ENCODE assay signal across 9 cellular contexts in genomic region chr4:83599183-83599582, GRCh38.
DNase-seq lines count a peak whose midpoint lies in the region; ATAC-seq, FAIRE-seq and TF ChIP-seq lines count a peak whose summit lies in the region.
"Had no signal": no experiment of that assay in that cellular context is flagged by ENCODE, and none has a peak within 500 bp of the region (broad histone marks: within the 10 kb centered on the region; RNA-seq: fewer than 3 reads in every experiment).

No MANE protein-coding gene starts in this region.

- H3K9me3 ChIP-seq in breast epithelium: no peaks in the 10 kb centered on the region
- no peaks in the 10 kb centered on the region for H3K9me3 ChIP-seq in astrocyte (ENCODE audit: insufficient read depth, low read depth, low read length)
- H3K9me3 ChIP-seq in upper lobe of left lung: no peaks in the 10 kb centered on the region
- H3K9me3 ChIP-seq in neural progenitor cell (ENCODE audit: low read depth): no peaks in the 10 kb centered on the region

- H2AFZ ChIP-seq in astrocyte (ENCODE audit: low read depth, low read length): no peak overlapping the region
- no peak overlapping the region for H2AFZ ChIP-seq in neural progenitor cell (replicated peaks)

- TF ChIP-seq CTCF in MCF 10A (IDR thresholded peaks at IDR 0.05; ENCODE audit: unreplicated experiment): no peak
- no peak for TF ChIP-seq CTCF in breast epithelium (IDR thresholded peaks at IDR 0.05)
- TF ChIP-seq CTCF in astrocyte (IDR thresholded peaks at IDR 0.05; ENCODE audit: insufficient read depth, low read depth, low read length): no peak
- TF ChIP-seq CTCF in upper lobe of left lung (IDR thresholded peaks at IDR 0.05): no peak
- no peak for TF ChIP-seq CTCF in neural progenitor cell (IDR thresholded peaks at IDR 0.05)

- CTCF ChIA-PET in MCF 10A (lab: Yijun Ruan, JAX): interaction anchor here (0.7 to 1.1 kb wide), 5 partner anchors 27 to 252 kb away, joined by 3 to 5 read pairs (median 3); no protein-coding TSS in a partner anchor

- H3K4me1 ChIP-seq in breast epithelium (no peaks in the 10 kb centered on the region), astrocyte (ENCODE audit: insufficient read depth, low read length) (no peaks in the 10 kb centered on the region), upper lobe of left lung (no peaks in the 10 kb centered on the region), neural progenitor cell (no peaks in the 10 kb centered on the region)

- H4K20me1 ChIP-seq in astrocyte (ENCODE audit: insufficient read depth, low read length): no peaks in the 10 kb centered on the region
- H4K20me1 ChIP-seq in neural progenitor cell (ENCODE audit: low read depth): no peaks in the 10 kb centered on the region

- 63 to 93% methylated on average over 1 of the region's 1 CpG for WGBS in upper lobe of left lung, 2 donors

- H3K36me3 Mint-ChIP-seq in MCF 10A (ENCODE audit: insufficient read depth, unreplicated experiment) (no peaks in the 10 kb centered on the region), astrocyte (ENCODE audit: low read depth, unreplicated experiment) (no peaks in the 10 kb centered on the region), neural progenitor cell (no peaks in the 10 kb centered on the region)

- intact Hi-C loops in MCF 10A (cut with micrococcal nuclease) (no loop called here), breast epithelium (cut with DNase I; ENCODE audit: low total_unique reads) (no loop called here)

- H3K27ac Mint-ChIP-seq in MCF 10A (ENCODE audit: low read depth, unreplicated experiment) (no peak overlapping the region), astrocyte (ENCODE audit: unreplicated experiment) (no peak overlapping the region), neural progenitor cell (no peak overlapping the region)
- H3K27ac Mint-ChIP-seq: CD4-positive, alpha-beta memory T cell had no signal

- no peaks in the 10 kb centered on the region for H3K9me3 Mint-ChIP-seq in MCF 10A (ENCODE audit: unreplicated experiment)
- H3K9me3 Mint-ChIP-seq in astrocyte (ENCODE audit: unreplicated experiment): no peaks in the 10 kb centered on the region
- H3K9me3 Mint-ChIP-seq in neural progenitor cell: no peaks in the 10 kb centered on the region
- H3K9me3 Mint-ChIP-seq: CD4-positive, alpha-beta memory T cell had no signal

- no peak overlapping the region for H3K4me3 ChIP-seq in breast epithelium
- H3K4me3 ChIP-seq in astrocyte (ENCODE audit: insufficient read depth, low read depth, low read length): no peak overlapping the region
- H3K4me3 ChIP-seq in upper lobe of left lung: no peak overlapping the region
- no peak overlapping the region for H3K4me3 ChIP-seq in neural progenitor cell

- no peak overlapping the region for H3K9ac ChIP-seq in astrocyte (ENCODE audit: low read length)
- H3K9ac ChIP-seq in neural progenitor cell: no peak overlapping the region

- TF ChIP-seq EP300 in upper lobe of left lung (IDR thresholded peaks at IDR 0.05): no peak

- H3K27ac ChIP-seq in breast epithelium (no peak overlapping the region), astrocyte (ENCODE audit: low read depth, low read length) (no peak overlapping the region), upper lobe of left lung (no peak overlapping the region), neural progenitor cell (no peak overlapping the region)

- POLR2A ChIA-PET in MCF 10A (lab: Yijun Ruan, JAX): interaction anchor here (1.3 kb wide), 1 partner anchor 19 kb away, joined by 3 read pairs; no protein-coding TSS in a partner anchor

- DNase-seq in MCF 10A (ENCODE audit: unreplicated experiment) (peak; percentile 46), breast epithelium (ENCODE audit: low spot score in 2 of 2) (no peak), HS-5 (ENCODE audit: low read depth) (peak; percentile 14), astrocyte (ENCODE audit: low read depth) (peak; percentile 39), upper lobe of left lung (no peak), neural progenitor cell (ENCODE audit: low spot score) (no peak), frontal cortex (ENCODE audit: low spot score in 2 of 2) (no peak)

- H3K79me2 ChIP-seq in astrocyte (ENCODE audit: insufficient read depth, low read length) (no peaks in the 10 kb centered on the region), neural progenitor cell (ENCODE audit: low read depth) (no peaks in the 10 kb centered on the region)

- ATAC-seq in upper lobe of left lung (ENCODE audit: low FRiP score in 2 of 2) (peak; percentile 53 to 57), GM21528 (IDR thresholded peaks at IDR 0.05; ENCODE audit: low FRiP score, unreplicated experiment) (no peak)

- TF ChIP-seq POLR2A in breast epithelium (IDR thresholded peaks at IDR 0.05) (no peak), upper lobe of left lung (IDR thresholded peaks at IDR 0.05) (no peak)

- H3K4me1 Mint-ChIP-seq in MCF 10A (ENCODE audit: insufficient read depth, unreplicated experiment): no peaks in the 10 kb centered on the region
- H3K4me1 Mint-ChIP-seq in astrocyte (ENCODE audit: low read depth, unreplicated experiment): no peaks in the 10 kb centered on the region
- peaks cover 3% of the 10 kb centered on the region for H3K4me1 Mint-ChIP-seq in neural progenitor cell
- H3K4me1 Mint-ChIP-seq: CD4-positive, alpha-beta memory T cell had no signal

- FAIRE-seq in astrocyte (lab: Jason Lieb, UNC) (no peak), frontal cortex (lab: Jason Lieb, UNC) (no peak)

- BruUV-seq in MCF 10A (replicated peaks; lab: Mats Ljungman, UMichigan): no TSS peak

- H3K4me3 Mint-ChIP-seq in MCF 10A (ENCODE audit: unreplicated experiment) (no peak overlapping the region), astrocyte (ENCODE audit: unreplicated experiment) (no peak overlapping the region), neural progenitor cell (no peak overlapping the region)
- H3K4me3 Mint-ChIP-seq: CD4-positive, alpha-beta memory T cell had no signal

- H3K27me3 Mint-ChIP-seq in MCF 10A (ENCODE audit: insufficient read depth, unreplicated experiment) (no peaks in the 10 kb centered on the region), astrocyte (ENCODE audit: low read depth, unreplicated experiment) (peaks cover 3% of the 10 kb centered on the region), neural progenitor cell (ENCODE audit: insufficient read depth, low read depth) (no peaks in the 10 kb centered on the region)
- H3K27me3 Mint-ChIP-seq: CD4-positive, alpha-beta memory T cell had no signal

- H3K36me3 ChIP-seq in breast epithelium (no peaks in the 10 kb centered on the region), astrocyte (ENCODE audit: insufficient read depth, low read length) (peaks cover 3% of the 10 kb centered on the region), upper lobe of left lung (peaks cover 0 to 6% (median 0%) of the 10 kb centered on the region in 4 donors), neural progenitor cell (no peaks in the 10 kb centered on the region)

- H3K27me3 ChIP-seq in breast epithelium (no peaks in the 10 kb centered on the region), astrocyte (ENCODE audit: insufficient read depth, low read length) (no peaks in the 10 kb centered on the region), upper lobe of left lung (no peaks in the 10 kb centered on the region), neural progenitor cell (no peaks in the 10 kb centered on the region)

- no peaks in the 10 kb centered on the region for H3F3A ChIP-seq in neural progenitor cell (ENCODE audit: low read depth)

- H3K4me2 ChIP-seq in astrocyte (ENCODE audit: low read length) (no peak overlapping the region), neural progenitor cell (no peak overlapping the region)

Comparison
In these comparisons a context has a peak if more than half of its experiments do, and no peak if none do; other contexts are left out.
1. DNase-seq: peak in MCF 10A (single experiment), HS-5 (single experiment) and astrocyte (single experiment); none in breast epithelium (0 of 2), upper lobe of left lung (0 of 2), neural progenitor cell (single experiment) and frontal cortex (0 of 2).